ENCODE assay signal across 9 cellular contexts in genomic region chr12:7638764-7639570, GRCh38. TPM values are rescaled to one million over a fixed set of nuclear protein-coding genes. Genes with fewer than 3 reads are reported as not detected.
DNase-seq lines count a peak whose midpoint lies in the region; ATAC-seq and TF ChIP-seq lines count a peak whose summit lies in the region.
"Had no signal": no experiment of that assay in that cellular context is flagged by ENCODE, and none has a peak within 500 bp of the region (broad histone marks: within the 10 kb centered on the region; RNA-seq: fewer than 3 reads in every experiment).

No MANE protein-coding gene starts in this region.

- in situ Hi-C loops in Caki2 (cut with HindIII; ENCODE audit: low pct_unique_long_range_greater_than_20kb, low sequenced_read_pairs): no loop called here

- 30% methylated on average over 18 of the region's 18 CpGs for WGBS in thymus

- H3K9me3 ChIP-seq in MG63 (no peaks in the 10 kb centered on the region), SJSA1 (replicated peaks) (no peaks in the 10 kb centered on the region), osteoblast (ENCODE audit: low read depth, low read length) (no peaks in the 10 kb centered on the region), thymus (ENCODE audit: control insufficient read depth) (no peaks in the 10 kb centered on the region)

- peak overlapping the region; percentile 49 for H3K4me2 ChIP-seq in osteoblast (ENCODE audit: insufficient read depth, low read length)

- H3K4me3 ChIP-seq in MG63: no peak overlapping the region
- H3K4me3 ChIP-seq in SJSA1: no peak overlapping the region
- peak overlapping the region; percentile 27 for H3K4me3 ChIP-seq in osteoblast (ENCODE audit: insufficient read depth, low read length)
- peak overlapping the region; percentile 30 for H3K4me3 ChIP-seq in thymus (ENCODE audit: low read length)

- H3K27me3 ChIP-seq in MG63 (no peaks in the 10 kb centered on the region), SJSA1 (replicated peaks) (no peaks in the 10 kb centered on the region; the same call in 1 of the 2 replicates), osteoblast (ENCODE audit: insufficient read depth, low read length) (no peaks in the 10 kb centered on the region), thymus (ENCODE audit: control insufficient read depth, insufficient read depth) (no peaks in the 10 kb centered on the region)

- no peaks in the 10 kb centered on the region for H3K4me1 ChIP-seq in SJSA1 (replicated peaks)
- peaks cover 4% of the 10 kb centered on the region for H3K4me1 ChIP-seq in osteoblast (ENCODE audit: insufficient read depth, low read length)
- peaks cover 17% of the 10 kb centered on the region for H3K4me1 ChIP-seq in thymus (ENCODE audit: control insufficient read depth, insufficient read depth, low read length)

- peak; percentile 75 for ATAC-seq in GM21576 (IDR thresholded peaks at IDR 0.05; ENCODE audit: unreplicated experiment)

- peak; percentile 59 for DNase-seq in Caki2 (ENCODE audit: low read depth)
- peak; percentile 33 for DNase-seq in MG63
- peak; percentile 43 to 68 for DNase-seq in SJSA1 (ENCODE audit: low read depth in 1 of 2, low spot score in 2 of 2)
- DNase-seq in activated naive CD4-positive, alpha-beta T cell treated with Interleukin-2 at 50 U/mL for 16 hours: peak; percentile 67
- peak; percentile 79 for DNase-seq in globus pallidus (ENCODE audit: low spot score)
- DNase-seq in osteoblast (ENCODE audit: insufficient read length, low spot score, missing footprints): peak; percentile 94

- no peaks in the 10 kb centered on the region for H4K20me1 ChIP-seq in osteoblast (ENCODE audit: insufficient read depth, low read length)

- TF ChIP-seq CTCF in osteoblast (IDR thresholded peaks at IDR 0.05; ENCODE audit: extremely low read depth, low read depth, low read length): peak; percentile 78

- H3K27ac ChIP-seq in SJSA1 (no peak overlapping the region), osteoblast (ENCODE audit: low read depth, low read length) (no peak overlapping the region), thymus (ENCODE audit: low read depth) (peak overlapping the region; percentile 42)

- peak overlapping the region; percentile 69 for H2AFZ ChIP-seq in osteoblast (ENCODE audit: low read length)

- H3K36me3 ChIP-seq in MG63: no peaks in the 10 kb centered on the region
- no peaks in the 10 kb centered on the region for H3K36me3 ChIP-seq in SJSA1
- H3K36me3 ChIP-seq in osteoblast (ENCODE audit: insufficient read depth, low read length): no peaks in the 10 kb centered on the region
- no peaks in the 10 kb centered on the region for H3K36me3 ChIP-seq in thymus (ENCODE audit: control insufficient read depth, insufficient read depth)

- no peaks in the 10 kb centered on the region for H3K79me2 ChIP-seq in osteoblast (ENCODE audit: insufficient read depth, low read length)

RNA-seq across cellular contexts. Expression of gene APOBEC1, which starts 26.7 kb away (rescaled TPM):
- total RNA-seq in Caki2 (2014; rRNA removed; shearing (Covaris generic); ENCODE audit: low replicate concordance): not detected in 2 replicates
- not detected in 2 replicates for total RNA-seq in MG63 (2014; rRNA removed; shearing (Covaris generic); ENCODE audit: low replicate concordance)
- total RNA-seq in SJSA1 (2014; rRNA removed; shearing (Covaris generic)): not detected in 2 replicates
- total RNA-seq in osteoblast: not detected in 2 replicates
- 0.11 TPM for polyA plus RNA-seq in thymus
- total RNA-seq: skeletal muscle tissue had no signal

RNA-seq across cellular contexts. Expression of gene GDF3, which starts 56.6 kb away (rescaled TPM):
- not detected in 2 replicates for total RNA-seq in Caki2 (2014; rRNA removed; shearing (Covaris generic); ENCODE audit: low replicate concordance)
- total RNA-seq in MG63 (2014; rRNA removed; shearing (Covaris generic); ENCODE audit: low replicate concordance): not detected in 2 replicates
- total RNA-seq in SJSA1 (2014; rRNA removed; shearing (Covaris generic)): not detected in 2 replicates
- not detected in 2 replicates for total RNA-seq in osteoblast
- polyA plus RNA-seq in thymus: 0.37 TPM

Comparison
In these comparisons a context has a peak if more than half of its experiments do, and no peak if none do; other contexts are left out.
1. DNase-seq: peak in every context shown above with its lines; median percentile 94 in osteoblast; 79 in globus pallidus; 67 in activated naive CD4-positive, alpha-beta T cell treated with Interleukin-2 at 50 U/mL for 16 hours; 59 in Caki2; 56 in SJSA1; 33 in MG63.
2. H3K4me3 ChIP-seq: peak in osteoblast (single experiment) and thymus (single experiment); none in MG63 (single experiment) and SJSA1 (single experiment).